In the genomic region with DNA sequence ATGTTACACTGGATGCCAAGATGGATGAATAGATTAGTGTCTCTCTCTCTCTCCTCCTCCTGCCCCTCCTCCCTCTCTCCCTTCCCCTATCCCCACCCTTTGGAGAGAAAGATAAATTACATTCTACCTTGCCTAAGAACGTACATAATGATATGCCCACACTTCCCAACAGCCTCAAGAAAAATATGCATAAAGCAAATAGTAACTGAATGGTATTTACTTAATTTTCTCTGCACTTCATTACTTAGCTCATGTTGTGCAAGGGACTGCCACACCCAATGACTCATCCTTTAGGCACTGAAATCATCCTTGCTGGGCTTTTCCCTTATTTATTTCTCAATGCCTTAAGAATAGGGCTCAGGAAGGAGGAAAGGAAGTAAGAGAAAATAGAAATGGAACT, we compare ENCODE assay signal across 8 cellular contexts.
DNase-seq lines count a peak whose midpoint lies in the region; ATAC-seq and TF ChIP-seq lines count a peak whose summit lies in the region.

No MANE protein-coding gene starts in this region.

- H3K27me3 ChIP-seq in HUES48 (ENCODE audit: control insufficient read depth, insufficient read depth, low read length), result no peaks in the 10 kb centered on the region
- no peaks in the 10 kb centered on the region for H3K27me3 ChIP-seq in adipocyte (replicated peaks; ENCODE audit: control insufficient read depth, insufficient read depth, low read length)
- H3K27me3 ChIP-seq in upper lobe of left lung, result no peaks in the 10 kb centered on the region

- H3K9me3 ChIP-seq in HUES48 (ENCODE audit: control insufficient read depth, insufficient read depth, low read length), result no peaks in the 10 kb centered on the region
- no peaks in the 10 kb centered on the region for H3K9me3 ChIP-seq in adipocyte (ENCODE audit: control insufficient read depth, low read length)
- H3K9me3 ChIP-seq in upper lobe of left lung, result no peaks in the 10 kb centered on the region

- ATAC-seq in upper lobe of left lung (ENCODE audit: low FRiP score in 2 of 2), result peak; percentile 85 to 92
- ATAC-seq in GM21619 (IDR thresholded peaks at IDR 0.05; ENCODE audit: unreplicated experiment), result no peak

- 6 to 7% methylated on average over 1 of the region's 1 CpG for WGBS in upper lobe of left lung, 2 donors

- H3K4me1 ChIP-seq in HUES48 (ENCODE audit: control insufficient read depth, insufficient read depth, low read length), result peaks cover 25% of the 10 kb centered on the region
- H3K4me1 ChIP-seq in adipocyte (ENCODE audit: control insufficient read depth, insufficient read depth, low read length), result peaks cover 47% of the 10 kb centered on the region
- peaks cover 17 to 39% (median 20%) of the 10 kb centered on the region in 4 donors for H3K4me1 ChIP-seq in upper lobe of left lung

- no peak overlapping the region; the same call in 1 of the 2 replicates for H3K4me3 ChIP-seq in HUES48 (ENCODE audit: low read depth, low read length)
- no peak overlapping the region for H3K4me3 ChIP-seq in adipocyte (ENCODE audit: low read length)
- no peak overlapping the region for H3K4me3 ChIP-seq in upper lobe of left lung

- TF ChIP-seq EP300 in upper lobe of left lung (IDR thresholded peaks at IDR 0.05), result peak in 3 of 4 donors; percentile 49 to 98 (median 92)

- peak; percentile 95 for DNase-seq in adipocyte (ENCODE audit: low read depth)
- DNase-seq in iPS-NIHi7 (ENCODE audit: extremely low spot score), result peak; percentile 46
- peak in 1 of 2 donors; percentile 82 for DNase-seq in upper lobe of left lung
- no peak for DNase-seq in HK-2 (ENCODE audit: unreplicated experiment)
- DNase-seq in cerebellar nuclear complex (lab: John Stamatoyannopoulos, UW), result no peak
- DNase-seq in GM13976 (ENCODE audit: low spot score), result no peak

- H3K27ac ChIP-seq in HUES48 (ENCODE audit: low read depth, low read length), result peak overlapping the region; percentile 82
- peak overlapping the region; percentile 62 to 87 (median 80) for H3K27ac ChIP-seq in upper lobe of left lung

- TF ChIP-seq POLR2A in upper lobe of left lung (IDR thresholded peaks at IDR 0.05), result no peak

- H3K9ac ChIP-seq in HUES48 (ENCODE audit: low read depth, low read length) (no peak overlapping the region), adipocyte (ENCODE audit: low read length) (peak overlapping the region; percentile 61)

- in situ Hi-C loops in GM13976 (cut with MboI; ENCODE audit: low sequenced_read_pairs, unreplicated experiment), result no loop called here

- TF ChIP-seq CTCF in upper lobe of left lung (IDR thresholded peaks at IDR 0.05), result no peak
- TF ChIP-seq CTCF in GM13976 (IDR thresholded peaks at IDR 0.05; ENCODE audit: borderline replicate concordance, control extremely low read depth, extremely low read depth, insufficient read depth, missing control alignments), result no peak

- H3K36me3 ChIP-seq in HUES48 (ENCODE audit: control insufficient read depth, insufficient read depth, low read length), result no peaks in the 10 kb centered on the region
- H3K36me3 ChIP-seq in adipocyte (ENCODE audit: control insufficient read depth, insufficient read depth, low read length, severe bottlenecking), result no peaks in the 10 kb centered on the region
- H3K36me3 ChIP-seq in upper lobe of left lung, result no peaks in the 10 kb centered on the region

Comparison
In these comparisons a context has a peak if more than half of its experiments do, and no peak if none do; other contexts are left out.
1. DNase-seq: peak in adipocyte (single experiment) and iPS-NIHi7 (single experiment); none in HK-2 (single experiment), cerebellar nuclear complex (0 of 2) and GM13976 (single experiment).